ENCODE assay signal across 8 cellular contexts in the genomic region with DNA sequence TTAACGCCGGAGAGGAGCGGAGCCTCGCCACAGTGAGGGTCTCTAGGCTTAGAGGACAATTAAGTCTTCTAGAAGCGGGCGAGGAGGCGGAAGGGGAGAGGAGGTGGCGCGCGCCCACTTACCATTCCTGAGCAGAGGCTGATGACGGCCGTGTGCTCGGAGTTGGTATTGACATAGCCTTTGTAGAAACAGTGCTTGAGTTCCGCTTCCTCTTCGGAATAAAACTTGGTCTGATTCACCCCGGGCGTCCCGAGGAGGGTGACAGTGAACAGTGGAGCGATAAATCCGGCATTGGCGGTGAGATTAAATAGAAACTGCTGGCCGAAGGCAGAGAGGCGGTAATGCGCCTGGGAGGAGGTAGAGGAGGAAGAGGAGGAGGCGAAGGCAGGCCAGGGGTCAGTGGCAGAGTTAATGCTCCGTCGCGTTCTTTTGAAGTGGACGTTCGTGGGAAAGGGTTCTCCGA. TPM values are rescaled to one million over a fixed set of nuclear protein-coding genes. Genes with fewer than 3 reads are reported as not detected.
A peak's percentile ranks its signal among the peaks of the same experiment; 100 is the strongest.
DNase-seq lines count a peak whose midpoint lies in the region; ATAC-seq and TF ChIP-seq lines count a peak whose summit lies in the region.

No MANE protein-coding gene starts in this region.

- H3K9ac ChIP-seq in KMS-11 = peak overlapping the region; percentile 36; the same call in 1 of the 2 replicates

- H3K4me1 ChIP-seq in KMS-11 (ENCODE audit: low read depth, poor library complexity, severe bottlenecking) (no peaks in the 10 kb centered on the region), aorta (ENCODE audit: control insufficient read depth in 1 of 2, insufficient read depth in 2 of 2, low read length in 2 of 2) (peaks cover 0 to 9% of the 10 kb centered on the region in 2 donors)

- H3K4me3 ChIP-seq in KMS-11 (IDR thresholded peaks at IDR 0.05; ENCODE audit: insufficient read depth, low read depth, low read length) (peak overlapping the region; percentile 71), aorta (ENCODE audit: low read length in 2 of 2) (peak overlapping the region; percentile 76 to 88)

- WGBS in aorta, 2 donors = 0 to 1% methylated on average over 31 of the region's 31 CpGs

- peak overlapping the region; percentile 93 for H2AFZ ChIP-seq in KMS-11 (ENCODE audit: low read depth)

- peak overlapping the region; percentile 80 for H3K4me2 ChIP-seq in KMS-11

- no peak for TF ChIP-seq CTCF in KMS-11 (conservative IDR thresholded peaks at IDR 0.05; ENCODE audit: low read depth, low read length)

- intact Hi-C loops in aorta (cut with DNase I) = loop anchor here (2.0 to 10.0 kb wide), 8 partner anchors 51 to 558 kb away; no protein-coding TSS in a partner anchor

- DNase-seq in Ammon's horn (ENCODE audit: low spot score) = peak; percentile 42
- DNase-seq in dermis blood vessel endothelial cell = peak; percentile 82
- peak; percentile 37 for DNase-seq in medulla oblongata (ENCODE audit: extremely low spot score)
- no peak for DNase-seq in aorta
- no peak for DNase-seq in activated CD4-positive, alpha-beta T cell treated with anti-CD3 and anti-CD28 coated beads, Interleukin-2, amount 50 U/mL, for 48 hours

- no peaks in the 10 kb centered on the region for H4K20me1 ChIP-seq in KMS-11 (ENCODE audit: insufficient read depth)

- H3K9me3 ChIP-seq in aorta (ENCODE audit: control insufficient read depth, low read length) = no peaks in the 10 kb centered on the region

- ATAC-seq in aorta (ENCODE audit: low FRiP score) (peak; percentile 45), HG03159 (IDR thresholded peaks at IDR 0.05; ENCODE audit: unreplicated experiment) (no peak), GM18873 (IDR thresholded peaks at IDR 0.05; ENCODE audit: low FRiP score, unreplicated experiment) (no peak)

- H3K27me3 ChIP-seq in KMS-11 (ENCODE audit: insufficient read depth, low read depth) (no peaks in the 10 kb centered on the region), aorta (ENCODE audit: control insufficient read depth in 1 of 2, insufficient read depth in 2 of 2, low read length in 1 of 2) (no peaks in the 10 kb centered on the region)

- no peaks in the 10 kb centered on the region for H3K36me3 ChIP-seq in KMS-11 (ENCODE audit: insufficient read depth)
- H3K36me3 ChIP-seq in aorta (ENCODE audit: control insufficient read depth in 1 of 2, insufficient read depth in 2 of 2, low read length in 1 of 2) = no peaks in the 10 kb centered on the region

- H3K79me2 ChIP-seq in KMS-11 (ENCODE audit: insufficient read depth, low read depth) = no peaks in the 10 kb centered on the region

- no peak overlapping the region for H3K27ac ChIP-seq in KMS-11
- peak overlapping the region; percentile 16 to 92 for H3K27ac ChIP-seq in aorta (ENCODE audit: low read depth in 1 of 2, low read length in 2 of 2)

RNA-seq across cellular contexts. Expression of gene ADAMTS9, which starts 1.3 kb away (rescaled TPM):
- total RNA-seq in dermis blood vessel endothelial cell (80.3 and 86.0 TPM in 2 replicates), aorta (100 to 1,000 TPM; 161 to 212 TPM)
- polyA plus RNA-seq in aorta = 10 to 100 TPM in 1 of 2 donors, 1 to 10 TPM in 1; 7.0 to 21.9 TPM

Comparison
In these comparisons a context has a peak if more than half of its experiments do, and no peak if none do; other contexts are left out.
1. DNase-seq: peak in Ammon's horn (single experiment), dermis blood vessel endothelial cell (single experiment) and medulla oblongata (single experiment); none in aorta (0 of 2) and activated CD4-positive, alpha-beta T cell treated with anti-CD3 and anti-CD28 coated beads, Interleukin-2, amount 50 U/mL, for 48 hours (0 of 2).